Comparison of ENCODE assay signal across 15 cellular contexts in genomic region chr14:59293934-59294661, GRCh38.
A peak's percentile ranks its signal among the peaks of the same experiment; 100 is the strongest.
DNase-seq lines count a peak whose midpoint lies in the region; ATAC-seq and TF ChIP-seq lines count a peak whose summit lies in the region.
"Had no signal": no experiment of that assay in that cellular context is flagged by ENCODE, and none has a peak within 500 bp of the region (broad histone marks: within the 10 kb centered on the region; RNA-seq: fewer than 3 reads in every experiment).

No MANE protein-coding gene starts in this region.

- peaks cover 38% of the 10 kb centered on the region for H3K4me1 Mint-ChIP-seq in glutamatergic neuron (ENCODE audit: low read depth, unreplicated experiment)

- peak overlapping the region; percentile 3 for H3K27ac Mint-ChIP-seq in glutamatergic neuron (ENCODE audit: unreplicated experiment)
- H3K27ac Mint-ChIP-seq: activated naive CD4-positive, alpha-beta T cell treated with anti-CD3 and anti-CD28 coated beads, Interleukin-2, amount 50 U/mL, for 72 hours; effector memory CD8-positive, alpha-beta T cell had no signal

- DNase-seq in SJSA1 (ENCODE audit: low read depth in 1 of 2, low spot score in 2 of 2), result no peak
- DNase-seq in glutamatergic neuron, result no peak
- no peak for DNase-seq in osteoblast (ENCODE audit: insufficient read length, low spot score, missing footprints)
- DNase-seq in upper lobe of left lung, result no peak
- DNase-seq in COLO668 (lab: John Stamatoyannopoulos, UW; ENCODE audit: unreplicated experiment), result no peak
- DNase-seq: BE2C; central memory CD4-positive, alpha-beta T cell; DMS 273 treated with DMSO at 0.1 percent for 48 hours; effector memory CD8-positive, alpha-beta T cell; MG63; NCI-H2081 treated with DMSO at 0.1 percent for 48 hours; thyroid gland had no signal

- no peaks in the 10 kb centered on the region for H3K79me2 ChIP-seq in osteoblast (ENCODE audit: insufficient read depth, low read length)

- TF ChIP-seq CTCF in glutamatergic neuron (IDR thresholded peaks at IDR 0.05; ENCODE audit: partially characterized antibody, unreplicated experiment), result no peak
- TF ChIP-seq CTCF in osteoblast (IDR thresholded peaks at IDR 0.05; ENCODE audit: extremely low read depth, low read depth, low read length), result no peak
- TF ChIP-seq CTCF in upper lobe of left lung (IDR thresholded peaks at IDR 0.05), result no peak

- ATAC-seq in upper lobe of left lung (ENCODE audit: low FRiP score in 2 of 2), result peak in 1 of 2 donors; percentile 68
- ATAC-seq in GM18858 (IDR thresholded peaks at IDR 0.05; ENCODE audit: unreplicated experiment), result no peak
- no peak for ATAC-seq in HG03520 (IDR thresholded peaks at IDR 0.05; ENCODE audit: unreplicated experiment)
- ATAC-seq: activated naive CD4-positive, alpha-beta T cell treated with anti-CD3 and anti-CD28 coated beads, Interleukin-2, amount 50 U/mL, for 72 hours; effector memory CD8-positive, alpha-beta T cell had no signal

- H3K4me1 ChIP-seq in SJSA1 (replicated peaks) (peaks cover 25% of the 10 kb centered on the region), osteoblast (ENCODE audit: insufficient read depth, low read length) (peaks cover 15% of the 10 kb centered on the region), upper lobe of left lung (peaks cover 8 to 26% (median 15%) of the 10 kb centered on the region in 4 donors)

- H3K27ac ChIP-seq in SJSA1 (peak overlapping the region; percentile 30), osteoblast (ENCODE audit: low read depth, low read length) (peak overlapping the region; percentile 40), upper lobe of left lung (peak overlapping the region; percentile 10 to 70 (median 35))

- TF ChIP-seq POLR2A in upper lobe of left lung (IDR thresholded peaks at IDR 0.05), result no peak

- H3K9me3 ChIP-seq in SJSA1 (replicated peaks) (no peaks in the 10 kb centered on the region), osteoblast (ENCODE audit: low read depth, low read length) (no peaks in the 10 kb centered on the region), upper lobe of left lung (no peaks in the 10 kb centered on the region)
- H3K9me3 ChIP-seq: BE2C, MG63, thyroid gland had no signal

- no peaks in the 10 kb centered on the region for H4K20me1 ChIP-seq in osteoblast (ENCODE audit: insufficient read depth, low read length)

- WGBS in upper lobe of left lung, 2 donors, result 83 to 84% methylated on average over 8 of the region's 8 CpGs

- H3K9me3 Mint-ChIP-seq in glutamatergic neuron (ENCODE audit: unreplicated experiment), result no peaks in the 10 kb centered on the region
- H3K9me3 Mint-ChIP-seq: activated naive CD4-positive, alpha-beta T cell treated with anti-CD3 and anti-CD28 coated beads, Interleukin-2, amount 50 U/mL, for 72 hours; effector memory CD8-positive, alpha-beta T cell had no signal

- no peak overlapping the region for H3K4me3 ChIP-seq in SJSA1
- H3K4me3 ChIP-seq in osteoblast (ENCODE audit: insufficient read depth, low read length), result no peak overlapping the region
- no peak overlapping the region for H3K4me3 ChIP-seq in upper lobe of left lung
- H3K4me3 ChIP-seq: MG63, thyroid gland had no signal

- H3K27me3 ChIP-seq in SJSA1 (replicated peaks), result no peaks in the 10 kb centered on the region
- no peaks in the 10 kb centered on the region for H3K27me3 ChIP-seq in osteoblast (ENCODE audit: insufficient read depth, low read length)
- H3K27me3 ChIP-seq in upper lobe of left lung, result no peaks in the 10 kb centered on the region
- H3K27me3 ChIP-seq: BE2C, MG63, thyroid gland had no signal

- no peak overlapping the region for H2AFZ ChIP-seq in osteoblast (ENCODE audit: low read length)

- H3K4me2 ChIP-seq in osteoblast (ENCODE audit: insufficient read depth, low read length), result no peak overlapping the region

- no peak for TF ChIP-seq EP300 in upper lobe of left lung (IDR thresholded peaks at IDR 0.05)

- H3K4me3 Mint-ChIP-seq in glutamatergic neuron (ENCODE audit: unreplicated experiment), result no peak overlapping the region
- H3K4me3 Mint-ChIP-seq: effector memory CD8-positive, alpha-beta T cell had no signal

- H3K36me3 ChIP-seq in SJSA1 (peaks cover 3% of the 10 kb centered on the region; the same call in 1 of the 2 replicates), osteoblast (ENCODE audit: insufficient read depth, low read length) (peaks cover 3% of the 10 kb centered on the region), upper lobe of left lung (peaks cover 0 to 17% (median 14%) of the 10 kb centered on the region in 4 donors)
- H3K36me3 ChIP-seq: BE2C, MG63 had no signal

- H3K27me3 Mint-ChIP-seq in glutamatergic neuron (ENCODE audit: unreplicated experiment), result peaks cover 3% of the 10 kb centered on the region
- H3K27me3 Mint-ChIP-seq: effector memory CD8-positive, alpha-beta T cell had no signal

- peaks cover 12% of the 10 kb centered on the region for H3K36me3 Mint-ChIP-seq in glutamatergic neuron (ENCODE audit: unreplicated experiment)
